In the genomic region with DNA sequence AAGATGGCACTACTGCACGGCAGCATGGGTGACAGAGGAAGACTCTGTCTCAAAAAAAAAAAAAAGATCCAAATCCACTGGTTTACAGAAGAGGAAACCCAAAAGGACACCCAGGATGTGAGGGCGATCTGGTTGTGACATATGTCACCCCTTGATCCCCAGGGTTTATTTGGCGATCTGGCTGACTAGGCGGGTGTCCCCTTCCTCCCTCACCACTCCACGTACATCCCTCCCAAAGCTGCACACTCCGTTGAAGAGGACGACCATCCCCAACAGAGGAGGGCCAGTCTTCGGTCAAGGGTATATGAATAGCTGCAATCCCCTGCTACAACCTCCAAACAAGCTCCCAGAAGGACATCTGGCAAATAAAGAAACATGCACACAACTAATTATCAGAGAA, we compare ENCODE assay signal across 27 cellular contexts.
"Had no signal": no experiment of that assay in that cellular context is flagged by ENCODE, and none has a peak within 500 bp of the region (broad histone marks: within the 10 kb centered on the region; RNA-seq: fewer than 3 reads in every experiment).

No MANE protein-coding gene starts in this region.

- H3K36me3 ChIP-seq: brain microvascular endothelial cell, heart left ventricle, WERI-Rb-1 had no signal

- DNase-seq: activated B cell treated with CpG ODN at 0.5 μM for 24 hours; activated CD4-positive, alpha-beta T cell treated with anti-CD3 and anti-CD28 coated beads for 48 hours; activated CD8-positive, alpha-beta T cell treated with anti-CD3 and anti-CD28 coated beads for 36 hours; activated gamma-delta T cell treated with Interleukin-2 at 50 U/mL for 16 hours; activated naive CD4-positive, alpha-beta T cell treated with anti-CD3 and anti-CD28 coated beads, Interleukin-2, amount 50 U/mL, for 16 hours; activated naive CD4-positive, alpha-beta T cell treated with Interleukin-2 at 50 U/mL for 16 hours; activated T-cell treated with anti-CD3 and anti-CD28 coated beads, Interleukin-2, amount 50 U/mL, for 1 hour; activated T-cell treated with anti-CD3 and anti-CD28 coated beads, Interleukin-2, amount 50 U/mL, for 48 hours; amniotic stem cell; anterior cingulate cortex; brain microvascular endothelial cell; caudate nucleus; cortex of kidney; dermis blood vessel endothelial cell; effector CD4-positive, alpha-beta T cell; effector memory CD8-positive, alpha-beta T cell; foreskin fibroblast; T-helper 1 cell; T-helper 17 cell; T1000; WERI-Rb-1 had no signal

- H3K4me3 ChIP-seq: heart left ventricle had no signal

- H3K27ac ChIP-seq: brain microvascular endothelial cell, epithelial cell of prostate, heart left ventricle, WERI-Rb-1 had no signal

- H3K4me3 Mint-ChIP-seq: activated B cell treated with CpG ODN at 0.5 μM for 24 hours; activated CD8-positive, alpha-beta T cell treated with anti-CD3 and anti-CD28 coated beads for 36 hours; activated naive CD8-positive, alpha-beta T cell; activated T-helper 1 cell treated with anti-CD3 and anti-CD28 coated beads, Interleukin-12 subunit alpha, Interleukin-12 subunit beta, Interleukin-2, Interleukin-4 antibody, amounts not matched to agents 30 ng/mL and 10 ng/mL and 1 ng/mL, durations not matched to agents 14 hours and 24 hours and 36 hours; effector memory CD8-positive, alpha-beta T cell; T-helper 17 cell; T-helper 2 cell treated with Interferon-gamma antibody and Interleukin-4, amounts not matched to agents 5 μg/mL and 100 μg/mL, for 36 hours had no signal

- H3K4me1 ChIP-seq: heart left ventricle had no signal

- H3K4me1 Mint-ChIP-seq: T-helper 17 cell had no signal

- H3K27ac Mint-ChIP-seq: activated B cell treated with CpG ODN at 0.5 μM for 24 hours; activated CD8-positive, alpha-beta T cell treated with anti-CD3 and anti-CD28 coated beads for 36 hours; activated naive CD8-positive, alpha-beta T cell; activated T-helper 1 cell treated with anti-CD3 and anti-CD28 coated beads, Interleukin-12 subunit alpha, Interleukin-12 subunit beta, Interleukin-2, Interleukin-4 antibody, amounts not matched to agents 30 ng/mL and 10 ng/mL and 1 ng/mL, durations not matched to agents 14 hours and 24 hours and 36 hours; activated T-helper 2 cell treated with anti-CD3 and anti-CD28 coated beads, Interferon-gamma antibody, Interleukin-2, Interleukin-4, amounts not matched to agents 10 μg/mL and 5 μg/mL and 100 μg/mL, durations not matched to agents 14 hours and 24 hours and 36 hours; effector memory CD8-positive, alpha-beta T cell; T-helper 17 cell; T-helper 2 cell treated with Interferon-gamma antibody and Interleukin-4, amounts not matched to agents 5 μg/mL and 100 μg/mL, for 36 hours had no signal

- H3K27me3 Mint-ChIP-seq: activated B cell treated with CpG ODN at 0.5 μM for 24 hours had no signal

- H3K27me3 ChIP-seq: brain microvascular endothelial cell, heart left ventricle had no signal
